Comparison of ENCODE assay signal across 15 cellular contexts in the genomic region with DNA sequence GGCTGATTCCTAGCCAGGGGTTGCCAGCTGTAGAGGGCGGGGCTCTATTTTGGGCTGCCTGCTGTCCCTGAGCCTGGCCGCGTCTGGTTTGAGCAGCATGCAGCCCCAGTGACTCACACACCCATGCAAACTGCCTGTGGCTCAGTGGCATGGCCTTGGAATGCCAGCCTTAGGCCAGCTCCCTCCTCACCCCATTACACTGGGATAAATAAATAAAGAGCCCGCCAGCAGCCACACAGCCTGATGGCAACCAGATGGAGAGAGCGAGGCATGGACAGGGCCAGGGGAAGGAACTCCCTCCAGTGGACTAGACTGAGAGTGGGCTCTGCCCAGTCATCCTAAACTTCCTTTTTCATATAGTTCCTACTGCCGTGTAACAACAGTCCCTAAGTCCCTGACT. TPM values are rescaled to one million over a fixed set of nuclear protein-coding genes. Genes with fewer than 3 reads are reported as not detected.
A peak's percentile ranks its signal among the peaks of the same experiment; 100 is the strongest.
DNase-seq lines count a peak whose midpoint lies in the region; ATAC-seq and TF ChIP-seq lines count a peak whose summit lies in the region.
"Had no signal": no experiment of that assay in that cellular context is flagged by ENCODE, and none has a peak within 500 bp of the region (broad histone marks: within the 10 kb centered on the region; RNA-seq: fewer than 3 reads in every experiment).

No MANE protein-coding gene starts in this region.

- no peak overlapping the region for H2AFZ ChIP-seq in smooth muscle cell (ENCODE audit: low read depth)

- H3F3A ChIP-seq in smooth muscle cell (ENCODE audit: low read depth): no peaks in the 10 kb centered on the region

- peaks cover 4% of the 10 kb centered on the region for H3K36me3 ChIP-seq in smooth muscle cell (ENCODE audit: low read depth)

- peak; percentile 33 for TF ChIP-seq CTCF in smooth muscle cell (IDR thresholded peaks at IDR 0.05; ENCODE audit: borderline replicate concordance, insufficient read depth, poor library complexity, severe bottlenecking)

- ATAC-seq in GM18517 (IDR thresholded peaks at IDR 0.05; ENCODE audit: unreplicated experiment): no peak
- ATAC-seq: activated naive CD8-positive, alpha-beta T cell treated with anti-CD3 and anti-CD28 coated beads, Interleukin-2, amount 50 U/mL, for 24 hours had no signal

- in situ Hi-C loops in SK-MEL-5 (cut with HindIII; ENCODE audit: low pct_unique_long_range_greater_than_20kb, low sequenced_read_pairs): no loop called here

- no peaks in the 10 kb centered on the region for H3K9me3 ChIP-seq in smooth muscle cell (replicated peaks; ENCODE audit: low read depth)
- H3K9me3 ChIP-seq: esophagus squamous epithelium, lower lobe of right lung, right atrium auricular region had no signal

- 41% methylated on average over 6 of the region's 6 CpGs for whole genome bisulfite sequencing in smooth muscle cell (ENCODE audit: low lambda C conversion rate)

- no peaks in the 10 kb centered on the region for H4K20me1 ChIP-seq in smooth muscle cell (ENCODE audit: low read depth)

- H3K4me2 ChIP-seq in smooth muscle cell: peak overlapping the region; percentile 33

- H3K4me3 ChIP-seq in smooth muscle cell: no peak overlapping the region
- H3K4me3 ChIP-seq: esophagus squamous epithelium, lower lobe of right lung, right atrium auricular region had no signal

- H3K27me3 ChIP-seq in smooth muscle cell (ENCODE audit: low read depth): no peaks in the 10 kb centered on the region
- H3K27me3 ChIP-seq: esophagus squamous epithelium, right atrium auricular region had no signal

- DNase-seq in H4 (ENCODE audit: low spot score) (peak; percentile 97), SK-MEL-5 (ENCODE audit: low read depth, low spot score) (peak; percentile 26), fibroblast of gingiva (ENCODE audit: low read depth) (peak; percentile 97), smooth muscle cell (lab: John Stamatoyannopoulos, UW; ENCODE audit: unreplicated experiment) (peak; percentile 16), amygdala (lab: John Stamatoyannopoulos, UW) (no peak)
- DNase-seq in activated T-cell treated with anti-CD3 and anti-CD28 coated beads, Interleukin-2, amount 50 U/mL, for 48 hours: no peak
- no peak for DNase-seq in activated naive CD4-positive, alpha-beta T cell (lab: John Stamatoyannopoulos, UW)
- DNase-seq: activated CD4-positive, alpha-beta T cell treated with anti-CD3 and anti-CD28 coated beads, Interleukin-2, amount 50 U/mL, for 4 hours; activated naive CD8-positive, alpha-beta T cell treated with anti-CD3 and anti-CD28 coated beads, Interleukin-2, amount 50 U/mL, for 24 hours; esophagus squamous epithelium; GF-D8; lower lobe of right lung; NCI-H1694 treated with DMSO at 0.1 percent for 48 hours had no signal

- H3K4me1 ChIP-seq in smooth muscle cell (ENCODE audit: low read depth): no peaks in the 10 kb centered on the region
- H3K4me1 ChIP-seq: esophagus squamous epithelium, lower lobe of right lung, right atrium auricular region had no signal

- H3K9ac ChIP-seq in smooth muscle cell (ENCODE audit: low read depth): no peak overlapping the region

- no peak overlapping the region for H3K27ac ChIP-seq in smooth muscle cell (ENCODE audit: low read depth)
- H3K27ac ChIP-seq: esophagus squamous epithelium, lower lobe of right lung, right atrium auricular region had no signal

- no peaks in the 10 kb centered on the region for H3K79me2 ChIP-seq in smooth muscle cell (ENCODE audit: low read depth)

RNA-seq across cellular contexts. Expression of a gene that starts 18.3 kb away (rescaled TPM):
- total RNA-seq in H4 (2014; rRNA removed; shearing (Covaris generic)): 20.9 and 27.4 TPM in 2 replicates
- total RNA-seq in SK-MEL-5 (2014; rRNA removed; shearing (Covaris generic)): 25.5 and 28.4 TPM in 2 replicates
- 14.5 and 16.5 TPM in 2 replicates for polyA plus RNA-seq in SK-MEL-5 (2015; cell fraction: cytosol; rRNA removed)
- polyA plus RNA-seq in SK-MEL-5 (2015; cell fraction: nucleus; rRNA removed): 5.2 and 10.1 TPM in 2 replicates
- total RNA-seq in smooth muscle cell: 6.0 and 13.6 TPM in 2 replicates
- 8.5 and 8.6 TPM in 2 replicates for polyA plus RNA-seq in smooth muscle cell

RNA-seq across cellular contexts. Expression of a gene that starts 27.5 kb away (rescaled TPM):
- 0.12 TPM in 1 of 2 replicates, not detected in the other for total RNA-seq in H4 (2014; rRNA removed; shearing (Covaris generic))
- total RNA-seq in SK-MEL-5 (2014; rRNA removed; shearing (Covaris generic)): 0.13 and 0.34 TPM in 2 replicates
- not detected in 2 replicates for polyA plus RNA-seq in SK-MEL-5 (2015; cell fraction: cytosol; rRNA removed)
- 3.1 and 4.6 TPM in 2 replicates for polyA plus RNA-seq in SK-MEL-5 (2015; cell fraction: nucleus; rRNA removed)
- not detected in 2 replicates for total RNA-seq in smooth muscle cell
- 0.40 TPM in 1 of 2 replicates, not detected in the other for polyA plus RNA-seq in smooth muscle cell

RNA-seq across cellular contexts. Expression of a gene that starts 34.4 kb away (rescaled TPM):
- 10.8 and 13.3 TPM in 2 replicates for total RNA-seq in H4 (2014; rRNA removed; shearing (Covaris generic))
- total RNA-seq in SK-MEL-5 (2014; rRNA removed; shearing (Covaris generic)): 42.6 and 46.4 TPM in 2 replicates
- 49.1 and 49.8 TPM in 2 replicates for polyA plus RNA-seq in SK-MEL-5 (2015; cell fraction: cytosol; rRNA removed)
- polyA plus RNA-seq in SK-MEL-5 (2015; cell fraction: nucleus; rRNA removed): 91.9 and 107 TPM in 2 replicates
- 11.6 and 14.8 TPM in 2 replicates for total RNA-seq in smooth muscle cell
- polyA plus RNA-seq in smooth muscle cell: 26.0 and 35.3 TPM in 2 replicates

RNA-seq across cellular contexts. Expression of a gene that starts 35.7 kb away (rescaled TPM):
- 52.8 and 53.3 TPM in 2 replicates for total RNA-seq in H4 (2014; rRNA removed; shearing (Covaris generic))
- total RNA-seq in SK-MEL-5 (2014; rRNA removed; shearing (Covaris generic)): 104 and 124 TPM in 2 replicates
- 127 and 158 TPM in 2 replicates for polyA plus RNA-seq in SK-MEL-5 (2015; cell fraction: cytosol; rRNA removed)
- 117 and 125 TPM in 2 replicates for polyA plus RNA-seq in SK-MEL-5 (2015; cell fraction: nucleus; rRNA removed)
- 48.7 and 49.8 TPM in 2 replicates for total RNA-seq in smooth muscle cell
- 57.2 and 66.6 TPM in 2 replicates for polyA plus RNA-seq in smooth muscle cell

Comparison
In these comparisons a context has a peak if more than half of its experiments do, and no peak if none do; other contexts are left out.
1. DNase-seq: peak in H4 (single experiment), SK-MEL-5 (single experiment), fibroblast of gingiva (single experiment) and smooth muscle cell (single experiment); none in amygdala (0 of 56), activated T-cell treated with anti-CD3 and anti-CD28 coated beads, Interleukin-2, amount 50 U/mL, for 48 hours (0 of 2) and activated naive CD4-positive, alpha-beta T cell (0 of 4).